Comparison of ENCODE assay signal across 1 cellular context in the genomic region with DNA sequence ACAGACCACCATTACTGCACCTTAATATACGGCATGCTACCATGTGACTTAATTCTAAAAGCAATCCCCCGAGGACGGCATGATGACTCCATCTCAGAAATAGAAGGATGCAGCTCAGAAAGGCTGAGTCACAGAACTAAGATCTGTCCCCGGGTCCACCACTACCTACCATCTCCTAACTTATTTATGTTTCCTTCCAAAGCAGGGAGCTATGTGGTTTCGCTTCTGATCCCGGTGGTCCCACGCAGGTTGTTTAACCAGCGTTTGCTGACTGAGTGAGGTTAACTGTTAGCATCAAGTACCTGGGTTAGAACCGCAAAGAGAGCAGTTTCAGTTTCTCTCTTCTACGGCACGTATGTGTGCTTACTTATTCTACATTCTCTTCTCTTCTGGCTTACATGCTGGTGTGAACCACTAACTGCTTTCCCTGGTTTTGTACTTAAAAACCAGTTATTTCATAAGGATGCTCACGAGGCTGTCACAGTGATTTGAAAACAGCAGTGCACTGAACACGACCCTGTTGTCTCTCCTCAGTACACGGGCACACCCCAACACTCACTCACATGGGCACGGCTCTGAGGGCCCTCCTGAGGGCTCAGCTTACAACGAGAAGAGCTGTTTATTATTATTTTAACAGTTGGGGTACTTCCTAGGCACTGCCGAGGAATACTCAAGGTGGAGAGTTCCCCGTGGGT.
TF ChIP-seq lines count a peak whose summit lies in the region.

No MANE protein-coding gene starts in this region.

TF ChIP-seq in SK-N-SH treated with all-trans-retinoic acid at 6 μM for 48 hours, 23 proteins besides CTCF, POLR2A, EP300 and RAD21 (continued from another document):
- TF ChIP-seq CREB5 (CRISPR knock-in tag; IDR thresholded peaks at IDR 0.05; ENCODE audit: low read depth) = no peak
- TF ChIP-seq ZNF8 (CRISPR knock-in tag; IDR thresholded peaks at IDR 0.05) = no peak
- no peak for TF ChIP-seq ZNF565 (CRISPR knock-in tag; conservative IDR thresholded peaks at IDR 0.05; ENCODE audit: low read depth)
